In genomic region chr6:47836046-47836445, GRCh38 we compare ENCODE assay signal across 18 cellular contexts. TPM values are rescaled to one million over a fixed set of nuclear protein-coding genes. Genes with fewer than 3 reads are reported as not detected.
DNase-seq lines count a peak whose midpoint lies in the region; ATAC-seq, FAIRE-seq and TF ChIP-seq lines count a peak whose summit lies in the region.
"Had no signal": no experiment of that assay in that cellular context is flagged by ENCODE, and none has a peak within 500 bp of the region (broad histone marks: within the 10 kb centered on the region; RNA-seq: fewer than 3 reads in every experiment).

No MANE protein-coding gene starts in this region.

- no peak for TF ChIP-seq CTCF in omental fat pad (IDR thresholded peaks at IDR 0.05)

- ATAC-seq in GM18511 (IDR thresholded peaks at IDR 0.05; ENCODE audit: unreplicated experiment) = peak; percentile 73
- ATAC-seq in GM21786 (IDR thresholded peaks at IDR 0.05; ENCODE audit: unreplicated experiment) = peak; percentile 31
- ATAC-seq in HG03432 (IDR thresholded peaks at IDR 0.05; ENCODE audit: unreplicated experiment) = peak; percentile 66
- no peak for ATAC-seq in HG03045 (IDR thresholded peaks at IDR 0.05; ENCODE audit: unreplicated experiment)
- no peak for ATAC-seq in omental fat pad (ENCODE audit: low FRiP score)
- ATAC-seq: CD8-positive, alpha-beta T cell had no signal

- DNase-seq in myocyte (ENCODE audit: low read depth) = peak; percentile 58
- no peak for DNase-seq in GM19239 (ENCODE audit: insufficient read length, low spot score)
- no peak for DNase-seq in omental fat pad (ENCODE audit: low spot score)
- DNase-seq: CD8-positive, alpha-beta T cell; HFFc6; NCI-H187 treated with DMSO at 0.1 percent for 48 hours; Peyer's patch; retina had no signal

- FAIRE-seq in GM19239 (lab: Jason Lieb, UNC) = no peak
- FAIRE-seq: endothelial cell of umbilical vein had no signal

RNA-seq across cellular contexts. Expression of gene OPN5, which starts 54.2 kb away (rescaled TPM):
- total RNA-seq in myocyte (not detected in 2 replicates), omental fat pad (not detected)
- 0.34 TPM for polyA plus RNA-seq in myocyte (2012)
- total RNA-seq: activated T-helper 2 cell treated with anti-CD3 and anti-CD28 coated beads, Interferon-gamma antibody, Interleukin-2, Interleukin-4, amounts not matched to agents 10 μg/mL and 5 μg/mL and 100 μg/mL, durations not matched to agents 14 hours and 24 hours and 36 hours; breast epithelium; CD8-positive, alpha-beta T cell; endothelial cell of umbilical vein; fibroblast of villous mesenchyme; HFFc6; liver; Peyer's patch had no signal
- polyA plus RNA-seq: endothelial cell of umbilical vein, liver, thymus had no signal

Comparison
In these comparisons a context has a peak if more than half of its experiments do, and no peak if none do; other contexts are left out.
1. ATAC-seq: peak in GM18511 (single experiment), GM21786 (single experiment) and HG03432 (single experiment); none in HG03045 (single experiment) and omental fat pad (single experiment).